Comparison of ENCODE assay signal across 19 cellular contexts in genomic region chr4:30725562-30725961, GRCh38. TPM values are rescaled to one million over a fixed set of nuclear protein-coding genes. Genes with fewer than 3 reads are reported as not detected.
DNase-seq lines count a peak whose midpoint lies in the region; TF ChIP-seq lines count a peak whose summit lies in the region.
"Had no signal": no experiment of that assay in that cellular context is flagged by ENCODE, and none has a peak within 500 bp of the region (broad histone marks: within the 10 kb centered on the region; RNA-seq: fewer than 3 reads in every experiment).

No MANE protein-coding gene starts in this region.

- H4K20me1 ChIP-seq in mammary epithelial cell (ENCODE audit: insufficient read depth, low read length): no peaks in the 10 kb centered on the region

- H3K36me3 ChIP-seq in mammary epithelial cell (ENCODE audit: insufficient read depth, low read length) (no peaks in the 10 kb centered on the region), iPS-18a (ENCODE audit: control insufficient read depth, low read depth, low read length) (no peaks in the 10 kb centered on the region), skeletal muscle satellite cell (ENCODE audit: insufficient read depth, low read length) (no peaks in the 10 kb centered on the region)

- H3K4me1 Mint-ChIP-seq in progenitor cell of endocrine pancreas (ENCODE audit: low read depth): peaks cover 16% of the 10 kb centered on the region

- in situ Hi-C loops in mammary epithelial cell (cut with MboI; ENCODE audit: low sequenced_read_pairs in 2 of 2): loop anchor here in 1 of 2 donors (10.0 kb wide), 1 partner anchor 139 kb away; no protein-coding TSS in a partner anchor

- peaks cover 32% of the 10 kb centered on the region for H3K27me3 Mint-ChIP-seq in progenitor cell of endocrine pancreas

- H3K79me2 ChIP-seq in mammary epithelial cell (ENCODE audit: insufficient read depth, low read length): peaks cover 64% of the 10 kb centered on the region

- H3K9ac ChIP-seq in mammary epithelial cell (ENCODE audit: insufficient read depth, low read length): no peak overlapping the region
- no peak overlapping the region for H3K9ac ChIP-seq in iPS-18a (ENCODE audit: low read length)
- H3K9ac ChIP-seq in skeletal muscle satellite cell (ENCODE audit: low read depth, low read length): no peak overlapping the region
- H3K9ac ChIP-seq: KMS-11 had no signal

- H3K9me3 Mint-ChIP-seq in progenitor cell of endocrine pancreas (ENCODE audit: low read depth): no peaks in the 10 kb centered on the region
- H3K9me3 Mint-ChIP-seq: activated T-helper 2 cell treated with anti-CD3 and anti-CD28 coated beads, Interferon-gamma antibody, Interleukin-2, Interleukin-4, amounts not matched to agents 10 μg/mL and 5 μg/mL and 100 μg/mL, durations not matched to agents 14 hours and 24 hours and 36 hours had no signal

- H3K4me1 ChIP-seq in mammary epithelial cell (ENCODE audit: insufficient read depth, low read length) (peaks cover 29% of the 10 kb centered on the region), iPS-18a (ENCODE audit: control insufficient read depth, low read depth, low read length) (peaks cover 7% of the 10 kb centered on the region), skeletal muscle satellite cell (ENCODE audit: control insufficient read depth, insufficient read depth, low read length) (peaks cover 20% of the 10 kb centered on the region)

- peak overlapping the region; percentile 18; the same call in 1 of the 2 replicates for H3K4me3 ChIP-seq in GM08714 (ENCODE audit: low read length)
- H3K4me3 ChIP-seq in mammary epithelial cell (replicated peaks in 1 of 3; ENCODE audit: insufficient read depth in 1 of 3, low read depth in 2 of 3, low read length in 3 of 3): peak overlapping the region; percentile 28 to 46 (median 42)
- H3K4me3 ChIP-seq in iPS-18a (ENCODE audit: low read length): peak overlapping the region; percentile 19
- H3K4me3 ChIP-seq in skeletal muscle satellite cell (ENCODE audit: low read length): no peak overlapping the region

- H3K36me3 Mint-ChIP-seq in progenitor cell of endocrine pancreas (ENCODE audit: insufficient read depth): no peaks in the 10 kb centered on the region

- H3K27ac ChIP-seq in mammary epithelial cell (ENCODE audit: insufficient read depth, low read depth, low read length) (no peak overlapping the region), iPS-18a (ENCODE audit: low read length) (no peak overlapping the region)
- H3K27ac ChIP-seq: KMS-11, RWPE1 had no signal

- no peak overlapping the region for H2AFZ ChIP-seq in mammary epithelial cell (ENCODE audit: low read depth, low read length)

- peak overlapping the region; percentile 99 for H3K4me2 ChIP-seq in mammary epithelial cell (ENCODE audit: insufficient read depth, low read depth, low read length)
- peak overlapping the region; percentile 100 for H3K4me2 ChIP-seq in skeletal muscle satellite cell (ENCODE audit: low read length)
- H3K4me2 ChIP-seq: KMS-11 had no signal

- no peak overlapping the region for H3K27ac Mint-ChIP-seq in progenitor cell of endocrine pancreas
- H3K27ac Mint-ChIP-seq: activated CD8-positive, alpha-beta T cell treated with anti-CD3 and anti-CD28 coated beads, Interleukin-2, amount 10 ng/mL, durations not matched to agents 7 days and 5 days; activated T-helper 2 cell treated with anti-CD3 and anti-CD28 coated beads, Interferon-gamma antibody, Interleukin-2, Interleukin-4, amounts not matched to agents 10 μg/mL and 5 μg/mL and 100 μg/mL, durations not matched to agents 14 hours and 24 hours and 36 hours had no signal

- dilution Hi-C loops in mammary epithelial cell (cut with HindIII; ENCODE audit: low sequenced_read_pairs): no loop called here

- TF ChIP-seq CTCF in mammary epithelial cell (conservative IDR thresholded peaks at IDR 0.05 in 1 of 2, IDR thresholded peaks at IDR 0.05 in 1 of 2; ENCODE audit: extremely low read depth in 1 of 2, insufficient read depth in 1 of 2, low read depth in 1 of 2, low read length in 2 of 2) (no peak), progenitor cell of endocrine pancreas (IDR thresholded peaks at IDR 0.05; ENCODE audit: unreplicated experiment) (no peak)

- CTCF ChIA-PET in mammary epithelial cell (lab: Charles Lee; ENCODE audit: low non-redundant PET): no interaction called here

- no peak overlapping the region for H3K4me3 Mint-ChIP-seq in progenitor cell of endocrine pancreas (ENCODE audit: low read depth)
- H3K4me3 Mint-ChIP-seq: activated CD8-positive, alpha-beta T cell treated with anti-CD3 and anti-CD28 coated beads, Interleukin-2, amount 10 ng/mL, durations not matched to agents 7 days and 5 days had no signal

- no peaks in the 10 kb centered on the region for H3K27me3 ChIP-seq in mammary epithelial cell (ENCODE audit: insufficient read depth, low read length)
- H3K27me3 ChIP-seq in iPS-18a (ENCODE audit: control insufficient read depth, insufficient read depth, low read length): peaks cover 44% of the 10 kb centered on the region
- H3K27me3 ChIP-seq in skeletal muscle satellite cell (ENCODE audit: control insufficient read depth, insufficient read depth, low read length): no peaks in the 10 kb centered on the region

- DNase-seq in mammary epithelial cell (no peak), NCI-H146 (lab: John Stamatoyannopoulos, UW) (no peak), HuH-7 (ENCODE audit: low spot score) (no peak), 8988T (no peak), progenitor cell of endocrine pancreas (ENCODE audit: low spot score, unreplicated experiment) (no peak)
- DNase-seq: activated CD8-positive, alpha-beta T cell treated with anti-CD3 and anti-CD28 coated beads, Interleukin-2, amount 10 ng/mL, durations not matched to agents 7 days and 5 days; AML-193; amygdala; dermis blood vessel endothelial cell; NCI-H1105 treated with DMSO at 0.1 percent for 48 hours; small intestine; stimulated activated naive CD4-positive, alpha-beta T cell treated with Interleukin-2 at 50 U/mL for 16 hours; T-helper 1 cell had no signal

- H3K9me3 ChIP-seq in mammary epithelial cell (replicated peaks; ENCODE audit: insufficient read depth, low read length) (no peaks in the 10 kb centered on the region), iPS-18a (ENCODE audit: control insufficient read depth, low read depth, low read length) (no peaks in the 10 kb centered on the region), skeletal muscle satellite cell (replicated peaks; ENCODE audit: low read length) (no peaks in the 10 kb centered on the region)

- WGBS in mammary epithelial cell (ENCODE audit: low coverage, missing lambda C conversion rate): 98% methylated on average over 2 of the region's 2 CpGs

- BruUV-seq in mammary epithelial cell (replicated peaks; lab: Mats Ljungman, UMichigan): no TSS peak

- intact Hi-C loops in mammary epithelial cell (cut with micrococcal nuclease): no loop called here

RNA-seq across cellular contexts. Expression of gene PCDH7, which starts 5.4 kb away (rescaled TPM):
- 10 to 100 TPM; 22.6 to 94.5 TPM for total RNA-seq in mammary epithelial cell
- 15.1 TPM for polyA plus RNA-seq in mammary epithelial cell
- polyA minus RNA-seq in mammary epithelial cell: 40.4 TPM
- 0.51 and 2.0 TPM in 2 replicates for total RNA-seq in skeletal muscle satellite cell (2012; rRNA removed)
- 9.9 and 17.2 TPM in 2 replicates for total RNA-seq in progenitor cell of endocrine pancreas
- total RNA-seq: activated CD8-positive, alpha-beta T cell treated with anti-CD3 and anti-CD28 coated beads, Interleukin-2, amount 10 ng/mL, durations not matched to agents 7 days and 5 days; activated T-helper 2 cell treated with anti-CD3 and anti-CD28 coated beads, Interferon-gamma antibody, Interleukin-2, Interleukin-4, amounts not matched to agents 10 μg/mL and 5 μg/mL and 100 μg/mL, durations not matched to agents 14 hours and 24 hours and 36 hours had no signal
